8 cellular contexts compared by ENCODE assay signal in the genomic region with DNA sequence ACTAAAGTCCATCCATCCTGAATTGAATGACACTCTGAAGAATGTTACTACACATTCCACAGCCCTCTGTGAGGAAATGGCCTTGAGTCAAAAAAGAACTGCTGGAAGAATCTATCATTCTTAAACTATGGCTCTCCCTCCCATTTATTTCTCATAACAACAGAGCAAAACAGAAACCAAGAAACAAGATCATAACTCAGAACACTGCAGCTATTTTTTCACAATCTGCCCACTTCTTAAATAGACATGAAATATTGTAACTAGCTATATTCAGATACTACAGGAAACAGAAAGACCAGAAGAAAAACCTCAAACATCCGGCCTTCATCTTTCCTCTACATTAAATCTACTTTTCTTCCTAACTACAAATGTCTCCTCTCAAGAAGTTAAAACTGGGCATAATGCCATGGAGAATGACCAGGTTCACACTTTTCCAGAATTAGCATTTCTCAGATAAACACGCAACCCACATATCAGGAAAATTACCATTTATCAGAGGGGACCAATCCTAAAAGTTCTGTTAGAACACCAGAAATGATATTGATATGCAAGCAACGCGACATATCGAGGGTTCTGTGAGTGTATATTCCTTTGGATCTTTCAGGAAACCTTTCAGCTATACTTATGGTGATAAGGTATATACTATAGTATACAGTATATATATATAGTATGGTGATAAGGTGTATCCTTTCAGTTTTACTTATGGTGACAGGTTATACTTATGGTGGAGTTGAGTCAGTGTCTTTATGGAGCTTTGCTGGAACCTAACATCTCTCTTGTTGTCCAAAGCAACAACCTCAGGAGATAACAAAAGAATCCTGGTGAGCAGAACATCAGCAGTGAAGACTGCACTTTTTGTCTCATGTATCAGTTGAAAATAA.
DNase-seq lines count a peak whose midpoint lies in the region; ATAC-seq and TF ChIP-seq lines count a peak whose summit lies in the region.

No MANE protein-coding gene starts in this region.

- H3K4me3 ChIP-seq in heart left ventricle = no peak overlapping the region
- no peak overlapping the region for H3K4me3 ChIP-seq in fibroblast of villous mesenchyme (ENCODE audit: low read depth, low read length)

- ATAC-seq in heart left ventricle (no peak), left cardiac atrium (no peak), HG03066 (IDR thresholded peaks at IDR 0.05; ENCODE audit: low read depth, unreplicated experiment) (peak; percentile 54), SK-N-SH treated with all-trans-retinoic acid at 6 μM for 48 hours (peak; percentile 35)

- TF ChIP-seq POLR2A in heart left ventricle (IDR thresholded peaks at IDR 0.05) = no peak

- no peaks in the 10 kb centered on the region for H3K36me3 ChIP-seq in heart left ventricle

- peak overlapping the region in 11 of 12 donors; percentile 15 to 99 (median 56) for H3K27ac ChIP-seq in heart left ventricle

- WGBS in heart left ventricle, 4 donors = 59 to 72% (median 66%) methylated on average over 5 of the region's 5 CpGs

- TF ChIP-seq CTCF in heart left ventricle (IDR thresholded peaks at IDR 0.05) (no peak), fibroblast of villous mesenchyme (IDR thresholded peaks at IDR 0.05; ENCODE audit: insufficient read depth, low read depth, low read length) (no peak)

- no peaks in the 10 kb centered on the region for H3K27me3 ChIP-seq in heart left ventricle

- peaks cover 0 to 43% (median 25%) of the 10 kb centered on the region in 12 donors for H3K4me1 ChIP-seq in heart left ventricle

- DNase-seq in heart left ventricle (no peak), left cardiac atrium (no peak), fibroblast of villous mesenchyme (ENCODE audit: low read depth) (peak; percentile 63), stromal cell of bone marrow (ENCODE audit: low read depth) (peak; percentile 76), SKM-1 treated with dmso at 0.1 percent for 144 hours (lab: John Stamatoyannopoulos, UW; ENCODE audit: unreplicated experiment) (no peak)
- no peak for DNase-seq in activated CD4-positive, CD25-positive, alpha-beta regulatory T cell (lab: John Stamatoyannopoulos, UW)

- no peaks in the 10 kb centered on the region for H3K9me3 ChIP-seq in heart left ventricle

- intact Hi-C loops in heart left ventricle (cut with DNase I) = loop anchor here in 9 of 10 donors (5.0 to 10.0 kb wide), 9 partner anchors 57 to 272 kb away; a partner anchor contains a TSS
- intact Hi-C loops in left cardiac atrium (cut with DNase I) = loop anchor here (5.0 to 10.0 kb wide), 5 partner anchors 113 to 247 kb away; a partner anchor contains a TSS

TF ChIP-seq in SK-N-SH treated with all-trans-retinoic acid at 6 μM for 48 hours, 23 proteins besides CTCF, POLR2A, EP300 and RAD21:
- no peak for TF ChIP-seq ZFP30 (CRISPR knock-in tag; IDR thresholded peaks at IDR 0.05)
- no peak for TF ChIP-seq ZFP3 (CRISPR knock-in tag; IDR thresholded peaks at IDR 0.05)
- TF ChIP-seq SNAI2 (CRISPR knock-in tag; IDR thresholded peaks at IDR 0.05) = no peak
- TF ChIP-seq ARNTL (CRISPR knock-in tag; IDR thresholded peaks at IDR 0.05; ENCODE audit: borderline replicate concordance, low read depth) = no peak
- TF ChIP-seq, protein P1, sequence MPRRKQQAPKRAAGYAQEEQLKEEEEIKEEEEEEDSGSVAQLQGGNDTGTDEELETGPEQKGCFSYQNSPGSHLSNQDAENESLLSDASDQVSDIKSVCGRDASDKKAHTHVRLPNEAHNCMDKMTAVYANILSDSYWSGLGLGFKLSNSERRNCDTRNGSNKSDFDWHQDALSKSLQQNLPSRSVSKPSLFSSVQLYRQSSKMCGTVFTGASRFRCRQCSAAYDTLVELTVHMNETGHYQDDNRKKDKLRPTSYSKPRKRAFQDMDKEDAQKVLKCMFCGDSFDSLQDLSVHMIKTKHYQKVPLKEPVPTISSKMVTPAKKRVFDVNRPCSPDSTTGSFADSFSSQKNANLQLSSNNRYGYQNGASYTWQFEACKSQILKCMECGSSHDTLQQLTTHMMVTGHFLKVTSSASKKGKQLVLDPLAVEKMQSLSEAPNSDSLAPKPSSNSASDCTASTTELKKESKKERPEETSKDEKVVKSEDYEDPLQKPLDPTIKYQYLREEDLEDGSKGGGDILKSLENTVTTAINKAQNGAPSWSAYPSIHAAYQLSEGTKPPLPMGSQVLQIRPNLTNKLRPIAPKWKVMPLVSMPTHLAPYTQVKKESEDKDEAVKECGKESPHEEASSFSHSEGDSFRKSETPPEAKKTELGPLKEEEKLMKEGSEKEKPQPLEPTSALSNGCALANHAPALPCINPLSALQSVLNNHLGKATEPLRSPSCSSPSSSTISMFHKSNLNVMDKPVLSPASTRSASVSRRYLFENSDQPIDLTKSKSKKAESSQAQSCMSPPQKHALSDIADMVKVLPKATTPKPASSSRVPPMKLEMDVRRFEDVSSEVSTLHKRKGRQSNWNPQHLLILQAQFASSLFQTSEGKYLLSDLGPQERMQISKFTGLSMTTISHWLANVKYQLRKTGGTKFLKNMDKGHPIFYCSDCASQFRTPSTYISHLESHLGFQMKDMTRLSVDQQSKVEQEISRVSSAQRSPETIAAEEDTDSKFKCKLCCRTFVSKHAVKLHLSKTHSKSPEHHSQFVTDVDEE (CRISPR knock-in tag; IDR thresholded peaks at IDR 0.05) = no peak
- no peak for TF ChIP-seq BACH2 (CRISPR knock-in tag; IDR thresholded peaks at IDR 0.05; ENCODE audit: borderline replicate concordance)
- no peak for TF ChIP-seq RARB (CRISPR knock-in tag; IDR thresholded peaks at IDR 0.05)
- peak; percentile 40 for TF ChIP-seq ISL1 (CRISPR knock-in tag; IDR thresholded peaks at IDR 0.05)

Comparison
In these comparisons a context has a peak if more than half of its experiments do, and no peak if none do; other contexts are left out.
1. ATAC-seq: peak in HG03066 (single experiment) and SK-N-SH treated with all-trans-retinoic acid at 6 μM for 48 hours (single experiment); none in heart left ventricle (0 of 4) and left cardiac atrium (0 of 2).
2. DNase-seq: peak in fibroblast of villous mesenchyme (single experiment) and stromal cell of bone marrow (single experiment); none in heart left ventricle (0 of 5), left cardiac atrium (single experiment), SKM-1 treated with dmso at 0.1 percent for 144 hours (single experiment) and activated CD4-positive, CD25-positive, alpha-beta regulatory T cell (0 of 4).